8 cellular contexts compared by ENCODE assay signal in genomic region chr1:156020293-156021086, GRCh38. TPM values are rescaled to one million over a fixed set of nuclear protein-coding genes. Genes with fewer than 3 reads are reported as not detected.
A peak's percentile ranks its signal among the peaks of the same experiment; 100 is the strongest.
DNase-seq lines count a peak whose midpoint lies in the region; ATAC-seq and TF ChIP-seq lines count a peak whose summit lies in the region.

TSS of gene SSR2 (minus strand) at chr1:156020951. CDS start at chr1:156020167, 784 bp downstream.

- DNase-seq in GM13976 (ENCODE audit: low spot score): peak; percentile 96
- DNase-seq in NCI-H1694 (lab: John Stamatoyannopoulos, UW): peak; percentile 99
- peak; percentile 50 to 93 (median 76) for DNase-seq in T-helper 2 cell
- peak; percentile 68 to 95 for DNase-seq in ascending aorta (ENCODE audit: low spot score in 2 of 2)
- peak; percentile 94 for DNase-seq in hepatic stellate cell (ENCODE audit: low spot score)
- DNase-seq in renal cortical epithelial cell (ENCODE audit: low read depth): peak; percentile 89
- DNase-seq in cortex of kidney (lab: John Stamatoyannopoulos, UW): no peak

- intact Hi-C loops in ascending aorta (cut with DNase I): loop anchor here (2.0 kb wide), 1 partner anchor 34 kb away; the partner anchor contains the start of gene LAMTOR2

- in situ Hi-C loops in GM13976 (cut with MboI; ENCODE audit: low sequenced_read_pairs, unreplicated experiment): no loop called here

- no peaks in the 10 kb centered on the region for H3K9me3 ChIP-seq in ascending aorta

- H3K4me3 ChIP-seq in ascending aorta: peak within 1 kb of the TSS; percentile 90 to 93

- H3K36me3 ChIP-seq in ascending aorta: peaks cover 24 to 34% of the 10 kb centered on the region in 2 donors

- H3K4me1 ChIP-seq in ascending aorta: peaks cover 4 to 9% of the 10 kb centered on the region in 2 donors

- peak; percentile 97 for ATAC-seq in HG02852 (IDR thresholded peaks at IDR 0.05; ENCODE audit: unreplicated experiment)

- H3K27ac ChIP-seq in ascending aorta: peak within 1 kb of the TSS; percentile 90 to 91

- no peaks in the 10 kb centered on the region for H3K27me3 ChIP-seq in ascending aorta

- TF ChIP-seq CTCF in GM13976 (IDR thresholded peaks at IDR 0.05; ENCODE audit: borderline replicate concordance, control extremely low read depth, extremely low read depth, insufficient read depth, missing control alignments): no peak
- no peak for TF ChIP-seq CTCF in ascending aorta (IDR thresholded peaks at IDR 0.05)

RNA-seq across cellular contexts. Expression of gene SSR2, which starts in this region (rescaled TPM):
- total RNA-seq in ascending aorta (103 TPM), renal cortical epithelial cell (366 and 540 TPM in 2 replicates)
